16 cellular contexts compared by ENCODE assay signal in the genomic region with DNA sequence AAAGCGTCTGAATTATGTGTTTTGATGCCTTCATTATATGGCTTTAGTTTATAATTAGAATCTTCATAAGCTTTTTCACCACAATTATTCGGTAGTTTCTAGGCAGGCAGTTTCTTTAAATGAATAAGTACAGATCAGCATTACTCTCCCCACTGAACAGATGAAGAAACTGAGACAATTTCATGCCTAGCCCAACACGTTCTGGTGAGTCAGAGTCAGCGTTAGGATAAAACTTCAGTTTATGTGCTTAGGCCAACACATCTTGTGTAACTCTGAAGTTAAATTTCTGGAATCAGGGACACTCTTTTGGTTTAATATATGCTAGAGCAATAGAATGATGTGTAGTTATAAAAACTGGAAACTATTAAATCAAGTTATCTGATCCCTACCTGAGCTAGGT.
DNase-seq lines count a peak whose midpoint lies in the region; ATAC-seq and TF ChIP-seq lines count a peak whose summit lies in the region.
"Had no signal": no experiment of that assay in that cellular context is flagged by ENCODE, and none has a peak within 500 bp of the region (broad histone marks: within the 10 kb centered on the region; RNA-seq: fewer than 3 reads in every experiment).

No MANE protein-coding gene starts in this region.

- peaks cover 51% of the 10 kb centered on the region for H3K4me1 ChIP-seq in RWPE2 (ENCODE audit: insufficient read depth, poor library complexity, severe bottlenecking)
- no peaks in the 10 kb centered on the region for H3K4me1 ChIP-seq in gastrocnemius medialis
- H3K4me1 ChIP-seq in vagina = peaks cover 16% of the 10 kb centered on the region

- in situ Hi-C loops in gastrocnemius medialis (cut with MboI; ENCODE audit: low sequenced_read_pairs in 4 of 4) = no loop called here

- H3K36me3 ChIP-seq in RWPE2 (ENCODE audit: low read depth) (no peaks in the 10 kb centered on the region), gastrocnemius medialis (no peaks in the 10 kb centered on the region), vagina (no peaks in the 10 kb centered on the region)

- H3K4me3 ChIP-seq in RWPE2 (ENCODE audit: severe bottlenecking) (no peak overlapping the region), skin epidermis (no peak overlapping the region), gastrocnemius medialis (no peak overlapping the region), vagina (no peak overlapping the region)
- H3K4me3 ChIP-seq: GM12878, K562 had no signal

- ATAC-seq in RWPE2 (ENCODE audit: low read depth) = no peak
- ATAC-seq in esophagus mucosa = peak; percentile 25
- ATAC-seq in gastrocnemius medialis = no peak
- no peak for ATAC-seq in HG02938 (IDR thresholded peaks at IDR 0.05; ENCODE audit: unreplicated experiment)
- ATAC-seq: GM12878, K562 had no signal

- TF ChIP-seq CTCF in 22Rv1 (IDR thresholded peaks at IDR 0.05) (no peak), RWPE2 (IDR thresholded peaks at IDR 0.05; ENCODE audit: poor library complexity, severe bottlenecking) (no peak), gastrocnemius medialis (IDR thresholded peaks at IDR 0.05 in 4 of 5, conservative IDR thresholded peaks at IDR 0.05 in 1 of 5) (no peak), vagina (IDR thresholded peaks at IDR 0.05) (no peak)

- DNase-seq in RWPE2 (ENCODE audit: low spot score) = no peak
- no peak for DNase-seq in gastrocnemius medialis
- no peak for DNase-seq in vagina (ENCODE audit: extremely low spot score in 2 of 2)
- DNase-seq: C1 segment of cervical spinal cord; Calu3; CD4-positive, alpha-beta T cell; DMS 273 treated with DMSO at 0.1 percent for 48 hours; DMS79; GOT3; H9 had no signal

- TF ChIP-seq POLR2A in gastrocnemius medialis (IDR thresholded peaks at IDR 0.05) (no peak), vagina (IDR thresholded peaks at IDR 0.05) (no peak)

- H3K27ac ChIP-seq in 22Rv1 (peak overlapping the region; percentile 82), RWPE2 (ENCODE audit: poor library complexity, severe bottlenecking) (peak overlapping the region; percentile 88), skin epidermis (peak overlapping the region in 12 of 21 experiments; percentile 15 to 82 (median 66)), gastrocnemius medialis (no peak overlapping the region), vagina (no peak overlapping the region)

- H3K27me3 ChIP-seq in RWPE2 (ENCODE audit: insufficient read depth, poor library complexity, severe bottlenecking) (no peaks in the 10 kb centered on the region), gastrocnemius medialis (no peaks in the 10 kb centered on the region), vagina (no peaks in the 10 kb centered on the region)

- intact Hi-C loops in gastrocnemius medialis (cut with DNase I; ENCODE audit: low total_unique reads) = no loop called here
- intact Hi-C loops in vagina (cut with DNase I) = no loop called here

- H3K9me3 ChIP-seq in RWPE2 (ENCODE audit: severe bottlenecking) (no peaks in the 10 kb centered on the region), gastrocnemius medialis (no peaks in the 10 kb centered on the region), vagina (no peaks in the 10 kb centered on the region)

Comparison
In these comparisons a context has a peak if more than half of its experiments do, and no peak if none do; other contexts are left out.
1. H3K27ac ChIP-seq: peak in 22Rv1 (single experiment), RWPE2 (single experiment) and skin epidermis (12 of 21); none in gastrocnemius medialis (0 of 4) and vagina (single experiment).